Comparison of ENCODE assay signal across 9 cellular contexts in genomic region chr12:132257955-132258490, GRCh38.
"Had no signal": no experiment of that assay in that cellular context is flagged by ENCODE, and none has a peak within 500 bp of the region (broad histone marks: within the 10 kb centered on the region; RNA-seq: fewer than 3 reads in every experiment).

No MANE protein-coding gene starts in this region.

- H2AFZ ChIP-seq: GM23338 had no signal

- DNase-seq: H9, HCEC 1CT, HFFc6 had no signal

- H3K27me3 Mint-ChIP-seq: IgD-negative memory B cell had no signal

- H3K4me2 ChIP-seq: GM23338 had no signal

- H3K36me3 Mint-ChIP-seq: IgD-negative memory B cell had no signal

- H3K4me3 ChIP-seq: GM23338 had no signal

- FAIRE-seq: H1, H54, HepG2 had no signal

- H3K27ac Mint-ChIP-seq: GM23338, H9, HFFc6, IgD-negative memory B cell had no signal

- H3K4me3 Mint-ChIP-seq: GM23338, H9, HFFc6, IgD-negative memory B cell had no signal

- ATAC-seq: GM23338, HepG2 had no signal

- H3K27ac ChIP-seq: HL-60 had no signal

- H3K9me3 Mint-ChIP-seq: GM23338, H9, IgD-negative memory B cell had no signal
